ENCODE assay signal across 8 cellular contexts in genomic region chr7:131326576-131326975, GRCh38. TPM values are rescaled to one million over a fixed set of nuclear protein-coding genes. Genes with fewer than 3 reads are reported as not detected.
A peak's percentile ranks its signal among the peaks of the same experiment; 100 is the strongest.
DNase-seq lines count a peak whose midpoint lies in the region; ATAC-seq and TF ChIP-seq lines count a peak whose summit lies in the region.

No MANE protein-coding gene starts in this region.

- H3K36me3 Mint-ChIP-seq in activated T-helper 1 cell treated with anti-CD3 and anti-CD28 coated beads, Interleukin-12 subunit alpha, Interleukin-12 subunit beta, Interleukin-2, Interleukin-4 antibody, amounts not matched to agents 30 ng/mL and 10 ng/mL and 1 ng/mL, durations not matched to agents 14 hours and 24 hours and 36 hours (ENCODE audit: low read depth) = peaks cover 4% of the 10 kb centered on the region

- peaks cover 29% of the 10 kb centered on the region for H3K4me1 ChIP-seq in HUES6 (ENCODE audit: control insufficient read depth, insufficient read depth, low read length)
- H3K4me1 ChIP-seq in hepatocyte (ENCODE audit: insufficient read depth) = peaks cover 18% of the 10 kb centered on the region
- peaks cover 19 to 56% (median 43%) of the 10 kb centered on the region in 6 donors for H3K4me1 ChIP-seq in spleen

- H3K79me2 ChIP-seq in hepatocyte = peaks cover 43% of the 10 kb centered on the region

- H3K4me1 Mint-ChIP-seq in activated T-helper 1 cell treated with anti-CD3 and anti-CD28 coated beads, Interleukin-12 subunit alpha, Interleukin-12 subunit beta, Interleukin-2, Interleukin-4 antibody, amounts not matched to agents 30 ng/mL and 10 ng/mL and 1 ng/mL, durations not matched to agents 14 hours and 24 hours and 36 hours (ENCODE audit: low read depth) = peaks cover 64% of the 10 kb centered on the region

- no peaks in the 10 kb centered on the region for H3K9me3 Mint-ChIP-seq in activated T-helper 1 cell treated with anti-CD3 and anti-CD28 coated beads, Interleukin-12 subunit alpha, Interleukin-12 subunit beta, Interleukin-2, Interleukin-4 antibody, amounts not matched to agents 30 ng/mL and 10 ng/mL and 1 ng/mL, durations not matched to agents 14 hours and 24 hours and 36 hours

- no peaks in the 10 kb centered on the region for H3K27me3 ChIP-seq in HUES6 (ENCODE audit: control insufficient read depth, insufficient read depth, low read length)
- no peaks in the 10 kb centered on the region for H3K27me3 ChIP-seq in hepatocyte
- H3K27me3 ChIP-seq in spleen (replicated peaks in 1 of 7) = no peaks in the 10 kb centered on the region

- DNase-seq in activated T-helper 1 cell treated with anti-CD3 and anti-CD28 coated beads, Interleukin-12 subunit alpha, Interleukin-12 subunit beta, Interleukin-2, Interleukin-4 antibody, amounts not matched to agents 30 ng/mL and 10 ng/mL and 1 ng/mL, durations not matched to agents 14 hours and 24 hours and 36 hours (ENCODE audit: low spot score) = no peak
- peak; percentile 12 for DNase-seq in hepatocyte (ENCODE audit: low spot score)
- no peak for DNase-seq in spleen
- DNase-seq in dedifferentiated amniotic fluid mesenchymal stem cell (ENCODE audit: extremely low spot score) = no peak

- no peaks in the 10 kb centered on the region for H3K9me2 ChIP-seq in hepatocyte (replicated peaks; ENCODE audit: insufficient read depth)

- peaks cover 3% of the 10 kb centered on the region for H3K36me3 ChIP-seq in HUES6 (ENCODE audit: control insufficient read depth, insufficient read depth, low read length)
- no peaks in the 10 kb centered on the region for H3K36me3 ChIP-seq in hepatocyte (replicated peaks; ENCODE audit: insufficient read depth, low read depth)
- H3K36me3 ChIP-seq in spleen = no peaks in the 10 kb centered on the region

- H3K27ac Mint-ChIP-seq in activated T-helper 1 cell treated with anti-CD3 and anti-CD28 coated beads, Interleukin-12 subunit alpha, Interleukin-12 subunit beta, Interleukin-2, Interleukin-4 antibody, amounts not matched to agents 30 ng/mL and 10 ng/mL and 1 ng/mL, durations not matched to agents 14 hours and 24 hours and 36 hours = no peak overlapping the region

- peaks cover 3% of the 10 kb centered on the region for H3K27me3 Mint-ChIP-seq in activated T-helper 1 cell treated with anti-CD3 and anti-CD28 coated beads, Interleukin-12 subunit alpha, Interleukin-12 subunit beta, Interleukin-2, Interleukin-4 antibody, amounts not matched to agents 30 ng/mL and 10 ng/mL and 1 ng/mL, durations not matched to agents 14 hours and 24 hours and 36 hours (ENCODE audit: insufficient read depth)

- peak overlapping the region; percentile 96 for H3K4me3 Mint-ChIP-seq in activated T-helper 1 cell treated with anti-CD3 and anti-CD28 coated beads, Interleukin-12 subunit alpha, Interleukin-12 subunit beta, Interleukin-2, Interleukin-4 antibody, amounts not matched to agents 30 ng/mL and 10 ng/mL and 1 ng/mL, durations not matched to agents 14 hours and 24 hours and 36 hours

- WGBS in hepatocyte (ENCODE audit: low lambda C conversion rate, missing lambda C conversion rate) = 86% methylated on average over 6 of the region's 6 CpGs
- 70 to 88% (median 78%) methylated on average over 6 of the region's 6 CpGs for WGBS in spleen, 5 donors

- no peak for TF ChIP-seq POLR2A in spleen (IDR thresholded peaks at IDR 0.05)

- no peaks in the 10 kb centered on the region for H3K9me3 ChIP-seq in HUES6 (ENCODE audit: control insufficient read depth, insufficient read depth, low read depth, low read length)
- H3K9me3 ChIP-seq in hepatocyte (ENCODE audit: low read depth) = no peaks in the 10 kb centered on the region
- H3K9me3 ChIP-seq in spleen = no peaks in the 10 kb centered on the region

- no peak for TF ChIP-seq CTCF in hepatocyte (IDR thresholded peaks at IDR 0.05; ENCODE audit: poor library complexity)
- no peak for TF ChIP-seq CTCF in spleen (IDR thresholded peaks at IDR 0.05 in 8 of 11, conservative IDR thresholded peaks at IDR 0.05 in 3 of 11)

- H3K27ac ChIP-seq in HUES6 (ENCODE audit: low read depth, low read length) (no peak overlapping the region), hepatocyte (peak overlapping the region; percentile 99), spleen (peak overlapping the region; percentile 92 to 97 (median 96))

- H4K20me1 ChIP-seq in hepatocyte (ENCODE audit: insufficient read depth, poor library complexity, severe bottlenecking) = peaks cover 28% of the 10 kb centered on the region

- ATAC-seq in GM19023 (IDR thresholded peaks at IDR 0.05; ENCODE audit: unreplicated experiment) (no peak), HG03159 (IDR thresholded peaks at IDR 0.05; ENCODE audit: unreplicated experiment) (no peak), HG02759 (IDR thresholded peaks at IDR 0.05; ENCODE audit: unreplicated experiment) (no peak)

- no peak overlapping the region for H3K9ac ChIP-seq in HUES6 (ENCODE audit: low read length)

- H3K4me3 ChIP-seq in HUES6 (ENCODE audit: low read depth, low read length) (peak overlapping the region; percentile 99), hepatocyte (peak overlapping the region; percentile 69), spleen (peak overlapping the region in 6 of 8 donors; percentile 57 to 90 (median 74))

- H2AFZ ChIP-seq in hepatocyte = peak overlapping the region; percentile 89

- intact Hi-C loops in activated T-helper 1 cell treated with anti-CD3 and anti-CD28 coated beads, Interleukin-12 subunit alpha, Interleukin-12 subunit beta, Interleukin-2, Interleukin-4 antibody, amounts not matched to agents 30 ng/mL and 10 ng/mL and 1 ng/mL, durations not matched to agents 14 hours and 24 hours and 36 hours (cut with micrococcal nuclease) = loop anchor here (5.0 to 10.0 kb wide), 6 partner anchors 46 to 1756 kb away; partner anchors contain the start of genes CHCHD3, NRF1, SSMEM1 and TMEM209
- intact Hi-C loops in spleen (cut with DNase I; ENCODE audit: low total_unique reads) = no loop called here

- peak overlapping the region; percentile 78 for H3K4me2 ChIP-seq in hepatocyte

RNA-seq across cellular contexts. Expression of gene MKLN1, which starts 1.1 kb away (rescaled TPM):
- total RNA-seq in activated T-helper 1 cell treated with anti-CD3 and anti-CD28 coated beads, Interleukin-12 subunit alpha, Interleukin-12 subunit beta, Interleukin-2, Interleukin-4 antibody, amounts not matched to agents 30 ng/mL and 10 ng/mL and 1 ng/mL, durations not matched to agents 14 hours and 24 hours and 36 hours = 31.1 and 34.0 TPM in 2 replicates
- total RNA-seq in hepatocyte (59.3 and 70.5 TPM in 2 replicates), spleen (10 to 100 TPM; 47.6 to 87.4 (median 77.6) TPM)
- polyA plus RNA-seq in hepatocyte (33.8 and 39.8 TPM in 2 replicates), spleen (1 to 10 TPM; 7.1 to 9.2 (median 8.2) TPM)
